In genomic region chr17:16379654-16380053, GRCh38 we compare ENCODE assay signal across 1 cellular context.
TF ChIP-seq lines count a peak whose summit lies in the region.

No MANE protein-coding gene starts in this region.

TF ChIP-seq in H1, 55 proteins besides CTCF, POLR2A, EP300 and RAD21:
- TF ChIP-seq ASH2L (IDR thresholded peaks at IDR 0.05; ENCODE audit: low read length): no peak
- no peak for TF ChIP-seq ATF2 (IDR thresholded peaks at IDR 0.05; ENCODE audit: low read length)
- no peak for TF ChIP-seq KDM1A (IDR thresholded peaks at IDR 0.05; ENCODE audit: borderline replicate concordance, low read length)
- no peak for TF ChIP-seq CTBP2 (IDR thresholded peaks at IDR 0.05; ENCODE audit: borderline replicate concordance, insufficient read depth, insufficient read length, low read length)
- TF ChIP-seq TCF12 (IDR thresholded peaks at IDR 0.05; ENCODE audit: low read depth, low read length): no peak
- no peak for TF ChIP-seq RBBP5 (IDR thresholded peaks at IDR 0.05; ENCODE audit: borderline replicate concordance, low read depth, low read length)
- TF ChIP-seq BACH1 (IDR thresholded peaks at IDR 0.05; ENCODE audit: low read length): no peak
- TF ChIP-seq SAP30 (IDR thresholded peaks at IDR 0.05; ENCODE audit: insufficient read depth, insufficient replicate concordance, low read length): no peak
- no peak for TF ChIP-seq CREB1 (IDR thresholded peaks at IDR 0.05)
- no peak for TF ChIP-seq RFX5 (IDR thresholded peaks at IDR 0.05; ENCODE audit: borderline replicate concordance, low read depth, low read length)
- no peak for TF ChIP-seq EZH2 (IDR thresholded peaks at IDR 0.05; ENCODE audit: low read depth, low read length, severe bottlenecking)
- no peak for TF ChIP-seq ATF3 (IDR thresholded peaks at IDR 0.05; ENCODE audit: insufficient read depth, low read depth, low read length)
- no peak for TF ChIP-seq CBX8 (IDR thresholded peaks at IDR 0.05; ENCODE audit: borderline replicate concordance, low read depth, low read length)
- TF ChIP-seq HDAC6 (IDR thresholded peaks at IDR 0.05; ENCODE audit: low read depth, low read length): no peak
- TF ChIP-seq USF2 (IDR thresholded peaks at IDR 0.05; ENCODE audit: low read length): no peak
